Comparison of ENCODE assay signal across 9 cellular contexts in the genomic region with DNA sequence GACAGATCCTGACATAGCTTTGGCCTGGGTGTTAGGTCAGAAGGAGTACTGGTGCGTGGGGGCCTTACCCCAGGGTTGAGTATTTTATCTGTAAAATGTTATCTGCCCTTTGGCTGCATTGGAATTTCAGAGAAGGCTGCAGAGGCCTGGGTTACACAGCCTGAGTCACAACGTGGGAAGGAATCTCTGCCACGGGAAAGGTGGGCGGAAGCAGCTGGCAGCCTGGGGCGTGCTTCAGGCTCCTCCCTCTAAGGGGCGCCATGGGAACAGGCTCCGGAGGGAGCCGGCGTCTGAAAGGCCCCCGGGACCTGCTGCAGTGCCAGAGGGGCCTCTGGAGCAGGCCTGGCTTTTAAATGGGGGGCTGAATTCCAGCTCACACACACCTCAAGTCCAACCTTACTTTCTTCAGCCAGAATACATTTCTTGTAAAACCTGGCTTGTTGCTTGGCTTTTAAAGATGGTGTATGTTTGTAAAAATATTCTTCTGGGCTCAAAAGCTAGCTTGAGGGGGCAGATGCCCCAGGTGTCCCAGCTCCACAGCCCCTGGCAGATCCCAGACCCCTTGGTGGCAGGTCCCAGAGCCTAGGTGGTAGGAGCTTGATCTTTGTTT.
A peak's percentile ranks its signal among the peaks of the same experiment; 100 is the strongest.
DNase-seq lines count a peak whose midpoint lies in the region; ATAC-seq and TF ChIP-seq lines count a peak whose summit lies in the region.
"Had no signal": no experiment of that assay in that cellular context is flagged by ENCODE, and none has a peak within 500 bp of the region (broad histone marks: within the 10 kb centered on the region; RNA-seq: fewer than 3 reads in every experiment).

No MANE protein-coding gene starts in this region.

- H3K27ac Mint-ChIP-seq in activated naive CD8-positive, alpha-beta T cell treated with anti-CD3 and anti-CD28 coated beads for 36 hours: no peak overlapping the region

- H3K9me3 Mint-ChIP-seq in activated naive CD8-positive, alpha-beta T cell treated with anti-CD3 and anti-CD28 coated beads for 36 hours: no peaks in the 10 kb centered on the region
- H3K9me3 Mint-ChIP-seq: T-cell had no signal

- no peak for TF ChIP-seq CTCF in thoracic aorta (IDR thresholded peaks at IDR 0.05)

- no peak overlapping the region for H3K4me3 Mint-ChIP-seq in activated naive CD8-positive, alpha-beta T cell treated with anti-CD3 and anti-CD28 coated beads for 36 hours
- H3K4me3 Mint-ChIP-seq: T-cell had no signal

- peaks cover 8 to 31% of the 10 kb centered on the region in 2 donors for H3K4me1 ChIP-seq in thoracic aorta (ENCODE audit: control insufficient read depth in 1 of 2, low read depth in 2 of 2)

- no peaks in the 10 kb centered on the region for H3K9me3 ChIP-seq in thoracic aorta

- no peaks in the 10 kb centered on the region for H3K36me3 ChIP-seq in thoracic aorta

- H3K27ac ChIP-seq in thoracic aorta: no peak overlapping the region

- H3K27me3 ChIP-seq in thoracic aorta (replicated peaks; ENCODE audit: insufficient read depth): no peaks in the 10 kb centered on the region

- ATAC-seq in thoracic aorta (ENCODE audit: insufficient number of reproducible peaks, low FRiP score, low read depth) (peak; percentile 33), HG03565 (IDR thresholded peaks at IDR 0.05; ENCODE audit: unreplicated experiment) (no peak)

- H3K4me1 Mint-ChIP-seq in activated naive CD8-positive, alpha-beta T cell treated with anti-CD3 and anti-CD28 coated beads for 36 hours: peaks cover 16% of the 10 kb centered on the region

- H3K36me3 Mint-ChIP-seq in activated naive CD8-positive, alpha-beta T cell treated with anti-CD3 and anti-CD28 coated beads for 36 hours: no peaks in the 10 kb centered on the region

- no peak overlapping the region for H3K4me3 ChIP-seq in thoracic aorta

- H3K27me3 Mint-ChIP-seq in activated naive CD8-positive, alpha-beta T cell treated with anti-CD3 and anti-CD28 coated beads for 36 hours: no peaks in the 10 kb centered on the region
- H3K27me3 Mint-ChIP-seq: T-cell had no signal

- DNase-seq in EH (ENCODE audit: low read depth) (peak; percentile 83), HuH-7 (ENCODE audit: low spot score) (peak; percentile 69), iPS-NIHi11 (ENCODE audit: low spot score) (peak; percentile 88), thoracic aorta (ENCODE audit: low spot score) (no peak), NCI-H1105 (lab: John Stamatoyannopoulos, UW) (no peak), NCI-H510A treated with DMSO at 0.1 percent for 48 hours (lab: John Stamatoyannopoulos, UW) (no peak)
- peak; percentile 28 for DNase-seq in activated naive CD8-positive, alpha-beta T cell treated with anti-CD3 and anti-CD28 coated beads for 36 hours

Comparison
In these comparisons a context has a peak if more than half of its experiments do, and no peak if none do; other contexts are left out.
1. DNase-seq: peak in EH (single experiment), HuH-7 (single experiment), activated naive CD8-positive, alpha-beta T cell treated with anti-CD3 and anti-CD28 coated beads for 36 hours (single experiment) and iPS-NIHi11 (single experiment); none in thoracic aorta (single experiment), NCI-H1105 (single experiment) and NCI-H510A treated with DMSO at 0.1 percent for 48 hours (single experiment).